8 cellular contexts compared by ENCODE assay signal in genomic region chr12:114668151-114668891, GRCh38. TPM values are rescaled to one million over a fixed set of nuclear protein-coding genes. Genes with fewer than 3 reads are reported as not detected.
DNase-seq lines count a peak whose midpoint lies in the region; ATAC-seq, FAIRE-seq and TF ChIP-seq lines count a peak whose summit lies in the region.

No MANE protein-coding gene starts in this region.

- intact Hi-C loops in PC-3 (cut with micrococcal nuclease), result loop anchor here (1.0 to 10.0 kb wide), 11 partner anchors 145 to 1834 kb away; no protein-coding TSS in a partner anchor
- intact Hi-C loops in endothelial cell of umbilical vein (cut with micrococcal nuclease), result loop anchor here (1.0 kb wide), 3 partner anchors 16 to 1249 kb away; partner anchors contain the start of gene TBX3
- intact Hi-C loops in transverse colon (cut with DNase I; ENCODE audit: low total_unique reads), result loop anchor here (5.0 kb wide), 1 partner anchor 1249 kb away; no protein-coding TSS in a partner anchor

- peaks cover 22 to 46% (median 35%) of the 10 kb centered on the region in 3 donors for H3K27me3 Mint-ChIP-seq in immature natural killer cell (ENCODE audit: low read depth in 3 of 3)

- H3K9ac ChIP-seq in PC-3 (ENCODE audit: low read length) (peak overlapping the region; percentile 83), endothelial cell of umbilical vein (replicated peaks; ENCODE audit: extremely low read depth, insufficient read depth, low read length) (no peak overlapping the region), mesenchymal stem cell (ENCODE audit: low read length) (peak overlapping the region; percentile 87)

- H3K4me2 ChIP-seq in PC-3 (ENCODE audit: low read length) (peak overlapping the region; percentile 92), endothelial cell of umbilical vein (ENCODE audit: insufficient read depth, low read length) (no peak overlapping the region), mesenchymal stem cell (ENCODE audit: low read length, poor library complexity, severe bottlenecking) (peak overlapping the region; percentile 57)

- H3K4me1 Mint-ChIP-seq in immature natural killer cell, result no peaks in the 10 kb centered on the region

- peaks cover 14% of the 10 kb centered on the region for H3F3A ChIP-seq in PC-3 (ENCODE audit: low read length, unreplicated experiment)

- no peaks in the 10 kb centered on the region for H3K9me1 ChIP-seq in endothelial cell of umbilical vein (replicated peaks; ENCODE audit: control insufficient read depth, extremely low read depth, insufficient read depth, low read length)

- no peak for TF ChIP-seq EP300 in transverse colon (IDR thresholded peaks at IDR 0.05; ENCODE audit: low read depth)

- H3K9me3 ChIP-seq in HAP-1, result no peaks in the 10 kb centered on the region
- H3K9me3 ChIP-seq in PC-3 (ENCODE audit: low read length), result no peaks in the 10 kb centered on the region
- H3K9me3 ChIP-seq in endothelial cell of umbilical vein (replicated peaks; ENCODE audit: control insufficient read depth, insufficient read depth, low read length), result no peaks in the 10 kb centered on the region
- no peaks in the 10 kb centered on the region for H3K9me3 ChIP-seq in mesenchymal stem cell (ENCODE audit: control insufficient read depth, low read length)
- H3K9me3 ChIP-seq in transverse colon, result no peaks in the 10 kb centered on the region

- no peak overlapping the region for H4K8ac ChIP-seq in mesenchymal stem cell (ENCODE audit: low read length)

- H4K20me1 ChIP-seq in PC-3 (ENCODE audit: low read length) (no peaks in the 10 kb centered on the region), endothelial cell of umbilical vein (replicated peaks; ENCODE audit: control insufficient read depth, extremely low read depth, insufficient read depth, low read length) (no peaks in the 10 kb centered on the region)

- no peak overlapping the region for H3K23ac ChIP-seq in mesenchymal stem cell (ENCODE audit: low read length in 2 of 2)

- no peak for FAIRE-seq in endothelial cell of umbilical vein (lab: Jason Lieb, UNC)

- H3K79me1 ChIP-seq in mesenchymal stem cell (replicated peaks; ENCODE audit: low read length, poor library complexity, severe bottlenecking), result no peaks in the 10 kb centered on the region

- dilution Hi-C loops in endothelial cell of umbilical vein (cut with MboI; ENCODE audit: extremely low pct_ligation_motif_present, low sequenced_read_pairs), result no loop called here

- POLR2A ChIA-PET in PC-3 (lab: Charles Lee; ENCODE audit: unreplicated experiment) (interaction anchor here (0.6 kb wide), 1 partner anchor 16 kb away, joined by 3 read pairs; the partner anchor contains the start of gene TBX3), endothelial cell of umbilical vein (lab: Charles Lee) (no interaction called here)

- H3K9me2 ChIP-seq in PC-3 (replicated peaks; ENCODE audit: low read length), result no peaks in the 10 kb centered on the region

- CTCF ChIA-PET in PC-3 (lab: Charles Lee) (interaction anchor here (0.5 to 1.0 kb wide), 4 partner anchors 8 to 1085 kb away, joined by 4 to 9 read pairs (median 6); no protein-coding TSS in a partner anchor), endothelial cell of umbilical vein (lab: Charles Lee) (interaction anchor here (0.6 to 3.9 kb wide), 6 partner anchors 15 to 1277 kb away, joined by 3 to 20 read pairs (median 6); partner anchors contain the start of gene TBX3)

- H3K4me3 Mint-ChIP-seq in immature natural killer cell, result no peak overlapping the region

- H3K79me2 ChIP-seq in PC-3 (ENCODE audit: low read length), result peaks cover 47% of the 10 kb centered on the region
- H3K79me2 ChIP-seq in endothelial cell of umbilical vein (ENCODE audit: control insufficient read depth, insufficient read depth, low read length), result no peaks in the 10 kb centered on the region

- TF ChIP-seq CTCF in PC-3 (conservative IDR thresholded peaks at IDR 0.05; ENCODE audit: low read depth, low read length) (peak; percentile 75), endothelial cell of umbilical vein (IDR thresholded peaks at IDR 0.05; ENCODE audit: extremely low read depth in 1 of 2, insufficient read depth in 1 of 2, low read depth in 1 of 2, low read length in 2 of 2) (peak; percentile 15 to 46), transverse colon (IDR thresholded peaks at IDR 0.05) (peak; percentile 31 to 85 (median 57))

- H3K14ac ChIP-seq in mesenchymal stem cell (ENCODE audit: low read length in 2 of 2), result peak overlapping the region in 1 of 2 experiments; percentile 55

- in situ Hi-C loops in HAP-1 (cut with MboI; ENCODE audit: low sequenced_read_pairs), result loop anchor here (10.0 kb wide), 2 partner anchors 1086 to 1246 kb away; no protein-coding TSS in a partner anchor
- in situ Hi-C loops in transverse colon (cut with MboI; ENCODE audit: low pct_ligation_motif_present in 1 of 4, low pct_unique_long_range_greater_than_20kb in 1 of 4, low sequenced_read_pairs in 3 of 4), result loop anchor here in 2 of 4 donors (10.0 kb wide), 2 partner anchors 1086 to 1246 kb away; no protein-coding TSS in a partner anchor

- no peak overlapping the region for H3K27ac Mint-ChIP-seq in immature natural killer cell

- peak overlapping the region; percentile 62 to 82 for H3K18ac ChIP-seq in mesenchymal stem cell (ENCODE audit: low read depth in 1 of 2, low read length in 2 of 2)

- no peak overlapping the region for H2BK5ac ChIP-seq in mesenchymal stem cell (ENCODE audit: low read depth, low read length, poor library complexity, severe bottlenecking)

- DNase-seq in CD1c-positive myeloid dendritic cell (ENCODE audit: extremely low spot score) (peak; percentile 22), HAP-1 (ENCODE audit: low spot score in 2 of 2) (peak; percentile 71 to 88), PC-3 (peak; percentile 98), endothelial cell of umbilical vein (ENCODE audit: low read depth, low spot score) (peak; percentile 38), mesenchymal stem cell (peak; percentile 86), transverse colon (peak; percentile 90), immature natural killer cell (no peak)

- no peak overlapping the region for H4K91ac ChIP-seq in mesenchymal stem cell (ENCODE audit: low read length)

- under 1% methylated on average over 39 of the region's 46 CpGs for WGBS in mesenchymal stem cell
- 2 to 4% methylated on average over 7 to 41 of the region's 46 CpGs for WGBS in transverse colon (ENCODE audit: low coverage in 1 of 2), 2 donors

- H3K27me3 ChIP-seq in HAP-1 (ENCODE audit: low read depth) (no peaks in the 10 kb centered on the region), PC-3 (ENCODE audit: low read length) (no peaks in the 10 kb centered on the region), endothelial cell of umbilical vein (ENCODE audit: control insufficient read depth in 2 of 2, insufficient read depth in 2 of 2, low read length in 2 of 2) (peaks cover 62 to 73% of the 10 kb centered on the region in 2 experiments), mesenchymal stem cell (ENCODE audit: control insufficient read depth in 1 of 2, insufficient read depth in 1 of 2, low read length in 2 of 2) (peaks cover 0 to 94% of the 10 kb centered on the region in 2 experiments), transverse colon (peaks cover 88% of the 10 kb centered on the region)

- H3K36me3 ChIP-seq in HAP-1 (replicated peaks) (peaks cover 12% of the 10 kb centered on the region), PC-3 (ENCODE audit: low read depth, low read length) (peaks cover 1% of the 10 kb centered on the region; the same call in 1 of the 2 replicates), endothelial cell of umbilical vein (ENCODE audit: control insufficient read depth in 2 of 2, extremely low read depth in 1 of 2, insufficient read depth in 2 of 2, low read length in 2 of 2) (no peaks in the 10 kb centered on the region), mesenchymal stem cell (ENCODE audit: control insufficient read depth in 1 of 2, insufficient read depth in 2 of 2, low read depth in 1 of 2, low read length in 2 of 2) (peaks cover 0 to 29% of the 10 kb centered on the region in 2 experiments), transverse colon (no peaks in the 10 kb centered on the region)

- H2BK12ac ChIP-seq in mesenchymal stem cell (ENCODE audit: low read length in 2 of 2), result peak overlapping the region in 1 of 2 experiments; percentile 63

- H3K4me3 ChIP-seq in HAP-1 (peak overlapping the region; percentile 31), PC-3 (ENCODE audit: low read length) (peak overlapping the region; percentile 94), endothelial cell of umbilical vein (replicated peaks in 1 of 3; ENCODE audit: insufficient read depth in 1 of 3, low read depth in 1 of 3, low read length in 3 of 3) (no peak overlapping the region), mesenchymal stem cell (ENCODE audit: insufficient read depth in 1 of 2, low read depth in 1 of 2, low read length in 2 of 2) (peak overlapping the region in 1 of 2 experiments; percentile 82), transverse colon (peak overlapping the region; percentile 24 to 53 (median 34))

- TF ChIP-seq POLR2A in endothelial cell of umbilical vein (IDR thresholded peaks at IDR 0.05; ENCODE audit: low read depth, low read length) (no peak), transverse colon (IDR thresholded peaks at IDR 0.05) (no peak)

- no peak overlapping the region for H2AK5ac ChIP-seq in mesenchymal stem cell (ENCODE audit: low read length, severe bottlenecking)

- peak; percentile 45 for ATAC-seq in PC-3
- ATAC-seq in HG03439 (IDR thresholded peaks at IDR 0.05; ENCODE audit: unreplicated experiment), result no peak

- peak overlapping the region; percentile 97 for H2BK120ac ChIP-seq in mesenchymal stem cell (ENCODE audit: low read depth, low read length)

- H3K9me3 Mint-ChIP-seq in immature natural killer cell, result peaks cover 0 to 5% (median 0%) of the 10 kb centered on the region in 6 donors

- no TSS peak for BruUV-seq in PC-3 (replicated peaks; lab: Mats Ljungman, UMichigan)
- BruUV-seq in endothelial cell of umbilical vein (replicated peaks; lab: Mats Ljungman, UMichigan), result no TSS peak

- peak overlapping the region; percentile 80 for H2BK15ac ChIP-seq in mesenchymal stem cell (ENCODE audit: low read depth, poor library complexity, severe bottlenecking)

- H3K4ac ChIP-seq in mesenchymal stem cell (ENCODE audit: low read depth in 1 of 2, low read length in 2 of 2), result peak overlapping the region in 1 of 2 experiments; percentile 2

- peaks cover 0 to 3% (median 0%) of the 10 kb centered on the region in 3 donors for H3K36me3 Mint-ChIP-seq in immature natural killer cell

- H3K27ac ChIP-seq in PC-3 (ENCODE audit: low read length) (peak overlapping the region; percentile 89), endothelial cell of umbilical vein (ENCODE audit: insufficient read depth, low read depth, low read length) (no peak overlapping the region), mesenchymal stem cell (ENCODE audit: low read length, poor library complexity, severe bottlenecking) (no peak overlapping the region), transverse colon (peak overlapping the region; percentile 10 to 65 (median 62))

- H3K4me1 ChIP-seq in HAP-1, result peaks cover 3% of the 10 kb centered on the region; the same call in 1 of the 2 replicates
- H3K4me1 ChIP-seq in PC-3 (ENCODE audit: insufficient read depth, low read length), result peaks cover 77% of the 10 kb centered on the region
- no peaks in the 10 kb centered on the region for H3K4me1 ChIP-seq in endothelial cell of umbilical vein (ENCODE audit: control insufficient read depth, extremely low read depth, insufficient read depth, low read length)
- peaks cover 20% of the 10 kb centered on the region for H3K4me1 ChIP-seq in mesenchymal stem cell (ENCODE audit: control insufficient read depth, insufficient read depth, low read depth, low read length)
- H3K4me1 ChIP-seq in transverse colon, result peaks cover 4 to 31% (median 10%) of the 10 kb centered on the region in 4 donors

- H2AFZ ChIP-seq in PC-3 (ENCODE audit: low read length), result peak overlapping the region; percentile 75
- no peak overlapping the region for H2AFZ ChIP-seq in endothelial cell of umbilical vein (ENCODE audit: low read depth, low read length)
- no peak overlapping the region for H2AFZ ChIP-seq in mesenchymal stem cell (ENCODE audit: low read depth, low read length)

RNA-seq across cellular contexts. Expression of gene TBX3, which starts 15.7 kb away (rescaled TPM):
- total RNA-seq in PC-3 (2014; rRNA removed), result 89.4 and 123 TPM in 2 replicates
- total RNA-seq in endothelial cell of umbilical vein, result 1.1 and 2.0 TPM in 2 replicates
- 0.43 and 0.52 TPM in 2 replicates for polyA plus RNA-seq in endothelial cell of umbilical vein
- 0.10 and 0.30 TPM in 2 replicates for polyA plus RNA-seq in endothelial cell of umbilical vein (2011; cell fraction: cytosol; rRNA removed)
- 1.1 and 1.2 TPM in 2 replicates for polyA plus RNA-seq in endothelial cell of umbilical vein (2011; cell fraction: nucleus; rRNA removed)
- polyA plus RNA-seq in endothelial cell of umbilical vein (2012), result 0.11 and 0.14 TPM in 2 replicates
- polyA minus RNA-seq in endothelial cell of umbilical vein, result 0.36 and 0.68 TPM in 2 replicates
- 49.4 TPM for polyA minus RNA-seq in endothelial cell of umbilical vein (2011; cell fraction: cytosol; rRNA and poly(A)+ RNA removed)
- polyA minus RNA-seq in endothelial cell of umbilical vein (2011; cell fraction: nucleus; rRNA and poly(A)+ RNA removed), result 0.77 and 1.5 TPM in 2 replicates
- 59.8 TPM for polyA plus RNA-seq in mesenchymal stem cell (2013, experiment 1 of 2)
- 57.6 TPM for polyA plus RNA-seq in mesenchymal stem cell (2013, experiment 2 of 2)
- total RNA-seq in transverse colon, result 10 to 100 TPM in 1 of 4 donors, 1 to 10 TPM in 3; 2.8 to 11.9 (median 5.9) TPM
- not detected for polyA plus RNA-seq in immature natural killer cell

Comparison
In these comparisons a context has a peak if more than half of its experiments do, and no peak if none do; other contexts are left out.
1. DNase-seq: peak in CD1c-positive myeloid dendritic cell (single experiment), HAP-1 (2 of 2), PC-3 (single experiment), endothelial cell of umbilical vein (single experiment), mesenchymal stem cell (single experiment) and transverse colon (single experiment); none in immature natural killer cell (0 of 3).
2. H3K4me3 ChIP-seq: peak in HAP-1 (single experiment), PC-3 (single experiment) and transverse colon (4 of 4); none in endothelial cell of umbilical vein (0 of 3).
3. H3K27ac ChIP-seq: peak in PC-3 (single experiment) and transverse colon (4 of 4); none in endothelial cell of umbilical vein (single experiment) and mesenchymal stem cell (single experiment).
4. Peak in every context shown above with its lines, with median percentiles within 50 percentile points of each other: CTCF ChIP-seq.